Comparison of ENCODE assay signal across 18 cellular contexts in genomic region chr1:153365696-153366095, GRCh38. TPM values are rescaled to one million over a fixed set of nuclear protein-coding genes. Genes with fewer than 3 reads are reported as not detected.
DNase-seq lines count a peak whose midpoint lies in the region; ATAC-seq and TF ChIP-seq lines count a peak whose summit lies in the region.
"Had no signal": no experiment of that assay in that cellular context is flagged by ENCODE, and none has a peak within 500 bp of the region (broad histone marks: within the 10 kb centered on the region; RNA-seq: fewer than 3 reads in every experiment).

No MANE protein-coding gene starts in this region.

- BruUV-seq in OCI-LY7 (replicated peaks; lab: Mats Ljungman, UMichigan) = no TSS peak

- POLR2A ChIA-PET in OCI-LY7 (lab: Charles Lee) = no interaction called here

- H3K23me2 ChIP-seq in H9 (ENCODE audit: insufficient read length, low read depth, low read length, poor library complexity, severe bottlenecking) = no peaks in the 10 kb centered on the region

- peaks cover 0 to 10% of the 10 kb centered on the region in 2 experiments; a peak in 1 of 5 replicates for H3K9me3 Mint-ChIP-seq in H9
- no peaks in the 10 kb centered on the region for H3K9me3 Mint-ChIP-seq in type B pancreatic cell
- no peaks in the 10 kb centered on the region for H3K9me3 Mint-ChIP-seq in osteocyte (ENCODE audit: unreplicated experiment)

- no peak overlapping the region for H4K91ac ChIP-seq in H9 (ENCODE audit: insufficient read length, low read depth, low read length)
- peak overlapping the region; percentile 29 for H4K91ac ChIP-seq in mesenchymal stem cell (ENCODE audit: low read length)

- H3K27me3 ChIP-seq in H9 (ENCODE audit: insufficient read depth, low read length) = no peaks in the 10 kb centered on the region
- H3K27me3 ChIP-seq in breast epithelium = no peaks in the 10 kb centered on the region
- H3K27me3 ChIP-seq in mesenchymal stem cell (ENCODE audit: control insufficient read depth in 1 of 2, insufficient read depth in 1 of 2, low read length in 2 of 2) = peaks cover 26 to 72% of the 10 kb centered on the region in 2 experiments

- H3K27me3 Mint-ChIP-seq in H9 (ENCODE audit: low read depth) (peaks cover 4% of the 10 kb centered on the region), type B pancreatic cell (peaks cover 8% of the 10 kb centered on the region), osteocyte (ENCODE audit: unreplicated experiment) (peaks cover 7% of the 10 kb centered on the region)

- no peak overlapping the region for H3K9ac ChIP-seq in H9 (ENCODE audit: extremely low read depth, insufficient read length, low read length)
- no peak overlapping the region for H3K9ac ChIP-seq in mesenchymal stem cell (ENCODE audit: low read length)

- no peak for TF ChIP-seq CTCF in H9 (conservative IDR thresholded peaks at IDR 0.05)
- TF ChIP-seq CTCF in breast epithelium (IDR thresholded peaks at IDR 0.05) = no peak
- no peak for TF ChIP-seq CTCF in type B pancreatic cell (conservative IDR thresholded peaks at IDR 0.05)
- no peak for TF ChIP-seq CTCF in OCI-LY7 (conservative IDR thresholded peaks at IDR 0.05; ENCODE audit: low read length)
- no peak for TF ChIP-seq CTCF in osteocyte (IDR thresholded peaks at IDR 0.05)

- no peak overlapping the region for H2AK5ac ChIP-seq in H9 (ENCODE audit: insufficient read length, low read length)
- no peak overlapping the region for H2AK5ac ChIP-seq in mesenchymal stem cell (ENCODE audit: low read length, severe bottlenecking)

- H3K27ac ChIP-seq in H9 (ENCODE audit: insufficient read length, low read depth, low read length) (no peak overlapping the region), breast epithelium (peak overlapping the region; percentile 73 to 80), mesenchymal stem cell (ENCODE audit: low read length, poor library complexity, severe bottlenecking) (no peak overlapping the region), OCI-LY7 (ENCODE audit: low read depth, low read length, poor library complexity, severe bottlenecking) (no peak overlapping the region)
- H3K27ac ChIP-seq: SJSA1 had no signal

- no peak overlapping the region for H3T11ph ChIP-seq in H9 (ENCODE audit: low read length)

- H3K23ac ChIP-seq in H9 (ENCODE audit: insufficient read length, low read depth, low read length) (no peak overlapping the region), mesenchymal stem cell (ENCODE audit: low read length in 2 of 2) (no peak overlapping the region)

- peak overlapping the region in 1 of 3 experiments; percentile 31; a peak in 1 of 7 replicates for H3K27ac Mint-ChIP-seq in H9
- H3K27ac Mint-ChIP-seq in type B pancreatic cell = peak overlapping the region; percentile 97
- H3K27ac Mint-ChIP-seq in osteocyte (ENCODE audit: unreplicated experiment) = no peak overlapping the region

- no peaks in the 10 kb centered on the region for H3K9me2 ChIP-seq in OCI-LY7 (ENCODE audit: insufficient read depth, low read length)

- H3K4me3 Mint-ChIP-seq in H9 (no peak overlapping the region), type B pancreatic cell (peak overlapping the region; percentile 73), osteocyte (ENCODE audit: unreplicated experiment) (no peak overlapping the region)

- no peaks in the 10 kb centered on the region for H3K79me2 ChIP-seq in H9 (ENCODE audit: insufficient read depth, low read length)
- H3K79me2 ChIP-seq in OCI-LY7 (ENCODE audit: insufficient read depth, low read depth, low read length) = no peaks in the 10 kb centered on the region

- H3K4me3 ChIP-seq in breast epithelium (no peak overlapping the region), mesenchymal stem cell (ENCODE audit: insufficient read depth in 1 of 2, low read depth in 1 of 2, low read length in 2 of 2) (no peak overlapping the region), OCI-LY7 (ENCODE audit: low read depth, low read length, poor library complexity, severe bottlenecking) (no peak overlapping the region)
- H3K4me3 ChIP-seq: SJSA1 had no signal

- H3K14ac ChIP-seq in H9 (ENCODE audit: insufficient read depth, low read length) (no peak overlapping the region), mesenchymal stem cell (ENCODE audit: low read length in 2 of 2) (no peak overlapping the region)

- H2BK5ac ChIP-seq in H9 (ENCODE audit: insufficient read length, low read length) (no peak overlapping the region), mesenchymal stem cell (ENCODE audit: low read depth, low read length, poor library complexity, severe bottlenecking) (no peak overlapping the region)

- no peak for TF ChIP-seq POLR2A in breast epithelium (IDR thresholded peaks at IDR 0.05)

- H2BK120ac ChIP-seq in H9 (ENCODE audit: low read depth, low read length, poor library complexity, severe bottlenecking) = no peak overlapping the region
- no peak overlapping the region for H2BK120ac ChIP-seq in mesenchymal stem cell (ENCODE audit: low read depth, low read length)

- H3K4me2 ChIP-seq in H9 (ENCODE audit: insufficient read depth, insufficient read length, low read length) (no peak overlapping the region), mesenchymal stem cell (ENCODE audit: low read length, poor library complexity, severe bottlenecking) (no peak overlapping the region), OCI-LY7 (ENCODE audit: low read length) (no peak overlapping the region)

- no peaks in the 10 kb centered on the region for H3K4me1 ChIP-seq in H9 (ENCODE audit: insufficient read depth, low read length)
- H3K4me1 ChIP-seq in breast epithelium = peaks cover 0 to 11% of the 10 kb centered on the region in 2 donors
- H3K4me1 ChIP-seq in mesenchymal stem cell (ENCODE audit: control insufficient read depth, insufficient read depth, low read depth, low read length) = no peaks in the 10 kb centered on the region
- H3K4me1 ChIP-seq in OCI-LY7 (ENCODE audit: insufficient read depth, low read length, poor library complexity, severe bottlenecking) = no peaks in the 10 kb centered on the region
- H3K4me1 ChIP-seq: SJSA1 had no signal

- H3K18ac ChIP-seq in H9 (ENCODE audit: insufficient read length, low read depth, low read length) (no peak overlapping the region), mesenchymal stem cell (ENCODE audit: low read depth in 1 of 2, low read length in 2 of 2) (no peak overlapping the region)

- intact Hi-C loops in breast epithelium (cut with DNase I; ENCODE audit: low total_unique reads) (no loop called here), OCI-LY7 (cut with micrococcal nuclease; ENCODE audit: unreplicated experiment) (no loop called here), left colon (cut with DNase I, micrococcal nuclease) (no loop called here)

- no peak overlapping the region for H3K56ac ChIP-seq in H9 (ENCODE audit: insufficient read length, low read depth, low read length)

- no peak overlapping the region for H2BK20ac ChIP-seq in H9 (ENCODE audit: low read depth, low read length, poor library complexity, severe bottlenecking)

- H2BK12ac ChIP-seq in H9 (ENCODE audit: insufficient read length, low read depth, low read length) = no peak overlapping the region
- H2BK12ac ChIP-seq in mesenchymal stem cell (ENCODE audit: low read length in 2 of 2) = no peak overlapping the region

- no peak overlapping the region for H4K5ac ChIP-seq in H9 (ENCODE audit: insufficient read length, low read depth, low read length)

- H4K20me1 ChIP-seq in H9 (ENCODE audit: control insufficient read depth, insufficient read depth, insufficient read length) (no peaks in the 10 kb centered on the region), OCI-LY7 (ENCODE audit: insufficient read depth, low read length) (no peaks in the 10 kb centered on the region)

- H3K36me3 ChIP-seq in breast epithelium = no peaks in the 10 kb centered on the region
- no peaks in the 10 kb centered on the region for H3K36me3 ChIP-seq in mesenchymal stem cell (ENCODE audit: control insufficient read depth in 1 of 2, insufficient read depth in 2 of 2, low read depth in 1 of 2, low read length in 2 of 2)
- H3K36me3 ChIP-seq in OCI-LY7 (ENCODE audit: insufficient read depth, low read length) = no peaks in the 10 kb centered on the region
- H3K36me3 ChIP-seq: SJSA1 had no signal

- WGBS in H9 (ENCODE audit: extremely low coverage, insufficient read length, low lambda C conversion rate) = no CpG with 5 or more reads among the region's 8 CpGs
- WGBS in mesenchymal stem cell = 74% methylated on average over 6 of the region's 8 CpGs

- ATAC-seq in left colon = no peak
- ATAC-seq: Panc1 had no signal

- H3K9me3 ChIP-seq in H9 (ENCODE audit: control insufficient read depth, low read depth, low read length) (no peaks in the 10 kb centered on the region), breast epithelium (no peaks in the 10 kb centered on the region), mesenchymal stem cell (ENCODE audit: control insufficient read depth, low read length) (no peaks in the 10 kb centered on the region), OCI-LY7 (ENCODE audit: low read length) (no peaks in the 10 kb centered on the region)
- H3K9me3 ChIP-seq: SJSA1 had no signal

- H4K8ac ChIP-seq in H9 (replicated peaks; ENCODE audit: insufficient read length, low read depth, low read length) (no peak overlapping the region), mesenchymal stem cell (ENCODE audit: low read length) (no peak overlapping the region)

- no peak overlapping the region for H3K4ac ChIP-seq in H9 (ENCODE audit: low read depth, low read length)
- H3K4ac ChIP-seq in mesenchymal stem cell (ENCODE audit: low read depth in 1 of 2, low read length in 2 of 2) = no peak overlapping the region

- H3K36me3 Mint-ChIP-seq in H9 (ENCODE audit: insufficient read depth in 1 of 3, low read depth in 3 of 3) (no peaks in the 10 kb centered on the region), type B pancreatic cell (peaks cover 4% of the 10 kb centered on the region), osteocyte (ENCODE audit: unreplicated experiment) (no peaks in the 10 kb centered on the region)

- H2AFZ ChIP-seq in H9 (ENCODE audit: low read length) (no peak overlapping the region), mesenchymal stem cell (ENCODE audit: low read depth, low read length) (no peak overlapping the region), OCI-LY7 (ENCODE audit: low read length) (no peak overlapping the region)

- DNase-seq in H9 (peak; percentile 14), breast epithelium (ENCODE audit: low spot score in 2 of 2) (no peak), mesenchymal stem cell (no peak), type B pancreatic cell (ENCODE audit: extremely low spot score, unreplicated experiment) (no peak), OCI-LY7 (ENCODE audit: low spot score) (no peak), osteocyte (ENCODE audit: extremely low spot score, unreplicated experiment) (no peak), left colon (no peak)
- DNase-seq: C1 segment of cervical spinal cord, IMR-90, Kasumi-1, MM.1S, NCI-H1092, NCI-H1436 treated with DMSO at 0.1 percent for 48 hours, NCI-H345, NCI-H526 had no signal

- no peaks in the 10 kb centered on the region for H3K4me1 Mint-ChIP-seq in H9
- peaks cover 3% of the 10 kb centered on the region for H3K4me1 Mint-ChIP-seq in type B pancreatic cell (ENCODE audit: unreplicated experiment)
- H3K4me1 Mint-ChIP-seq in osteocyte (ENCODE audit: unreplicated experiment) = no peaks in the 10 kb centered on the region

- H3K79me1 ChIP-seq in H9 (ENCODE audit: insufficient read depth, low read depth, low read length, poor library complexity, severe bottlenecking) = no peaks in the 10 kb centered on the region
- H3K79me1 ChIP-seq in mesenchymal stem cell (replicated peaks; ENCODE audit: low read length, poor library complexity, severe bottlenecking) = no peaks in the 10 kb centered on the region

- H2BK15ac ChIP-seq in H9 (ENCODE audit: low read depth, low read length) (no peak overlapping the region), mesenchymal stem cell (ENCODE audit: low read depth, poor library complexity, severe bottlenecking) (no peak overlapping the region)

- CTCF ChIA-PET in OCI-LY7 (lab: Charles Lee; ENCODE audit: unreplicated experiment) = no interaction called here

RNA-seq across cellular contexts. Expression of gene S100A9, which starts 8.0 kb away (rescaled TPM):
- not detected in 2 replicates for total RNA-seq in H9 (2021)
- total RNA-seq in breast epithelium = 100 to 1,000 TPM in 2 of 3 donors, 10 to 100 TPM in 1; 90.3 to 329 (median 208) TPM
- not detected for polyA plus RNA-seq in mesenchymal stem cell (2013, experiment 1 of 2)
- not detected for polyA plus RNA-seq in mesenchymal stem cell (2013, experiment 2 of 2)
- 1,065 and 1,707 TPM in 2 replicates for total RNA-seq in type B pancreatic cell (ENCODE audit: low replicate concordance)
- total RNA-seq in OCI-LY7 (2014; rRNA removed; shearing (Covaris generic)) = not detected in 2 replicates
- not detected in 2 replicates for total RNA-seq in OCI-LY7 (2022)
- not detected in 2 replicates for total RNA-seq in osteocyte
- 10 to 100 TPM in 1 of 2 donors, 1 to 10 TPM in 1; 9.2 to 21.0 TPM for total RNA-seq in left colon
- total RNA-seq: HT1080, IMR-90, SJSA1 had no signal
- polyA plus RNA-seq: IMR-90 had no signal

RNA-seq across cellular contexts. Expression of gene S100A12, which starts 9.7 kb away (rescaled TPM):
- total RNA-seq in H9 (2021) (not detected in 2 replicates), breast epithelium (1 to 10 TPM in 2 of 3 donors, not detected in 1; 1.3 to 1.8 TPM), type B pancreatic cell (ENCODE audit: low replicate concordance) (0.62 TPM in 1 of 2 replicates, not detected in the other), OCI-LY7 (2022) (not detected in 2 replicates), osteocyte (not detected in 2 replicates), left colon (under 1 TPM in 1 of 2 donors, not detected in 1; 0.85 TPM)
- not detected for polyA plus RNA-seq in mesenchymal stem cell (2013, experiment 1 of 2)
- not detected for polyA plus RNA-seq in mesenchymal stem cell (2013, experiment 2 of 2)
- not detected in 2 replicates for total RNA-seq in OCI-LY7 (2014; rRNA removed; shearing (Covaris generic))
- total RNA-seq: HT1080, IMR-90, SJSA1 had no signal
- polyA plus RNA-seq: IMR-90 had no signal

RNA-seq across cellular contexts. Expression of gene PGLYRP4, which starts 17.1 kb away (rescaled TPM):
- not detected in 2 replicates for total RNA-seq in H9 (2021)
- total RNA-seq in breast epithelium = not detected
- polyA plus RNA-seq in mesenchymal stem cell (2013, experiment 1 of 2) = not detected
- not detected for polyA plus RNA-seq in mesenchymal stem cell (2013, experiment 2 of 2)
- total RNA-seq in type B pancreatic cell (ENCODE audit: low replicate concordance) = 4.4 and 5.9 TPM in 2 replicates
- not detected in 2 replicates for total RNA-seq in OCI-LY7 (2014; rRNA removed; shearing (Covaris generic))
- total RNA-seq in OCI-LY7 (2022) = not detected in 2 replicates
- total RNA-seq in osteocyte = not detected in 2 replicates
- not detected for total RNA-seq in left colon
- total RNA-seq: HT1080, IMR-90, SJSA1 had no signal
- polyA plus RNA-seq: IMR-90 had no signal

RNA-seq across cellular contexts. Expression of gene S100A8, which starts 25.2 kb away (rescaled TPM):
- total RNA-seq in H9 (2021) (not detected in 2 replicates), breast epithelium (10 to 100 TPM; 13.1 to 37.4 (median 26.5) TPM), type B pancreatic cell (ENCODE audit: low replicate concordance) (667 and 678 TPM in 2 replicates), OCI-LY7 (2022) (not detected in 2 replicates), osteocyte (not detected in 2 replicates), left colon (1 to 10 TPM; 1.2 to 6.7 TPM)
- not detected for polyA plus RNA-seq in mesenchymal stem cell (2013, experiment 1 of 2)
- polyA plus RNA-seq in mesenchymal stem cell (2013, experiment 2 of 2) = not detected
- total RNA-seq in OCI-LY7 (2014; rRNA removed; shearing (Covaris generic)) = not detected in 2 replicates
- total RNA-seq: HT1080, IMR-90, SJSA1 had no signal
- polyA plus RNA-seq: IMR-90 had no signal

RNA-seq across cellular contexts. Expression of gene S100A7A, which starts 50.6 kb away (rescaled TPM):
- total RNA-seq in H9 (2021) (not detected in 2 replicates), breast epithelium (not detected), type B pancreatic cell (ENCODE audit: low replicate concordance) (not detected in 2 replicates), OCI-LY7 (2022) (not detected in 2 replicates), osteocyte (not detected in 2 replicates), left colon (not detected)
- not detected for polyA plus RNA-seq in mesenchymal stem cell (2013, experiment 1 of 2)
- not detected for polyA plus RNA-seq in mesenchymal stem cell (2013, experiment 2 of 2)
- not detected in 2 replicates for total RNA-seq in OCI-LY7 (2014; rRNA removed; shearing (Covaris generic))
- total RNA-seq: HT1080, IMR-90, SJSA1 had no signal
- polyA plus RNA-seq: IMR-90 had no signal

Comparison
In these comparisons a context has a peak if more than half of its experiments do, and no peak if none do; other contexts are left out.
1. H3K27ac ChIP-seq: peak in breast epithelium (2 of 2); none in H9 (single experiment), mesenchymal stem cell (single experiment) and OCI-LY7 (single experiment).